In genomic region chr3:190738756-190739155, GRCh38 we compare ENCODE assay signal across 25 cellular contexts.
"Had no signal": no experiment of that assay in that cellular context is flagged by ENCODE, and none has a peak within 500 bp of the region (broad histone marks: within the 10 kb centered on the region; RNA-seq: fewer than 3 reads in every experiment).

No MANE protein-coding gene starts in this region.

- H3K27ac ChIP-seq: HL-60, KMS-11, SJSA1 had no signal

- H3K4me3 Mint-ChIP-seq: IgD-negative memory B cell had no signal

- H3K27me3 ChIP-seq: SJSA1 had no signal

- H3K36me3 Mint-ChIP-seq: IgD-negative memory B cell had no signal

- H3K9me3 ChIP-seq: SJSA1, SK-N-SH had no signal

- H3K27ac Mint-ChIP-seq: IgD-negative memory B cell had no signal

- H3K36me3 ChIP-seq: SJSA1 had no signal

- DNase-seq: Kasumi-1, MM.1S, NCI-H1092 treated with DMSO at 0.1 percent for 48 hours, NCI-H1436, NCI-H187, NCI-H2029, NCI-H2081 treated with DMSO at 0.1 percent for 48 hours, NCI-H2171, NCI-H226, NCI-H446, NCI-H510A, NCI-H524 treated with DMSO at 0.1 percent for 48 hours, NCI-H69, NCI-H774, PC-3, Right ventricle myocardium superior, SIG-M5, SK-N-SH, SW 1271 had no signal

- H3K4me1 ChIP-seq: SJSA1 had no signal

- H3K4me3 ChIP-seq: K562, SJSA1 had no signal

- ATAC-seq: K562, Panc1, PC-3 had no signal

- H3K9ac ChIP-seq: KMS-11, SK-N-SH had no signal
